ENCODE assay signal across 8 cellular contexts in genomic region chr2:130836501-130837174, GRCh38. TPM values are rescaled to one million over a fixed set of nuclear protein-coding genes. Genes with fewer than 3 reads are reported as not detected.
A peak's percentile ranks its signal among the peaks of the same experiment; 100 is the strongest.
DNase-seq lines count a peak whose midpoint lies in the region; ATAC-seq and TF ChIP-seq lines count a peak whose summit lies in the region.

ARHGEF4 (plus strand) TSS chr2:130836914; CDS start chr2:130836954, 40 bp downstream.

- H3K9me3 ChIP-seq in esophagus muscularis mucosa, result no peaks in the 10 kb centered on the region

- DNase-seq in D341Med (ENCODE audit: low spot score), result peak; percentile 40
- peak; percentile 83 for DNase-seq in GM23338 (ENCODE audit: low spot score)
- peak in 2 of 34 experiments; percentile 6 to 11 for DNase-seq in T-cell
- DNase-seq in esophagus muscularis mucosa (ENCODE audit: extremely low spot score), result no peak
- DNase-seq in nucleus accumbens (lab: John Stamatoyannopoulos, UW), result peak in 30 of 56 donors; percentile 14 to 80 (median 47)
- DNase-seq in superior temporal gyrus (ENCODE audit: extremely low spot score), result no peak
- DNase-seq in GM10248 (ENCODE audit: extremely low spot score), result no peak
- no peak for DNase-seq in G401 (ENCODE audit: low spot score)

- peaks cover 31% of the 10 kb centered on the region for H3K27me3 Mint-ChIP-seq in GM23338 (ENCODE audit: insufficient read depth, low read depth, poor library complexity)
- H3K27me3 Mint-ChIP-seq in T-cell, result peaks cover 28 to 52% of the 10 kb centered on the region in 2 donors

- H3K27ac ChIP-seq in GM23338 (ENCODE audit: low read depth), result no peak within 1 kb of the TSS
- no peak within 1 kb of the TSS for H3K27ac ChIP-seq in esophagus muscularis mucosa (replicated peaks in 1 of 4)

- H3K4me3 ChIP-seq in GM23338 (peak within 1 kb of the TSS; percentile 77), esophagus muscularis mucosa (peak within 1 kb of the TSS; percentile 39 to 48 (median 42))

- intact Hi-C loops in esophagus muscularis mucosa (cut with DNase I), result no loop called here

- TF ChIP-seq POLR2A in esophagus muscularis mucosa (IDR thresholded peaks at IDR 0.05; ENCODE audit: low read depth), result no peak

- ATAC-seq in GM23338 (peak; percentile 87), T-cell (replicated peaks in 1 of 4) (peak; percentile 32 to 63 (median 60))

- no peaks in the 10 kb centered on the region for H3K79me2 ChIP-seq in GM23338 (replicated peaks; ENCODE audit: insufficient read depth)

- H3K36me3 ChIP-seq in GM23338 (ENCODE audit: insufficient read depth) (no peaks in the 10 kb centered on the region), esophagus muscularis mucosa (no peaks in the 10 kb centered on the region)

- H3K9me2 ChIP-seq in GM23338 (ENCODE audit: insufficient read depth), result no peaks in the 10 kb centered on the region

- TF ChIP-seq EP300 in esophagus muscularis mucosa (IDR thresholded peaks at IDR 0.05), result no peak

- H3K4me3 Mint-ChIP-seq in GM23338, result peak within 1 kb of the TSS; percentile 64
- peak within 1 kb of the TSS; percentile 34 to 61 (median 39) for H3K4me3 Mint-ChIP-seq in T-cell

- WGBS in esophagus muscularis mucosa, result 12% methylated on average over 32 of the region's 70 CpGs

- no peak within 1 kb of the TSS for H3K27ac Mint-ChIP-seq in GM23338
- H3K27ac Mint-ChIP-seq in T-cell, result no peak within 1 kb of the TSS

- H3K36me3 Mint-ChIP-seq in GM23338 (ENCODE audit: low read depth), result no peaks in the 10 kb centered on the region
- no peaks in the 10 kb centered on the region for H3K36me3 Mint-ChIP-seq in T-cell

- peaks cover 5% of the 10 kb centered on the region for H3K4me1 Mint-ChIP-seq in GM23338
- peaks cover 0 to 3% (median 0%) of the 10 kb centered on the region in 3 donors for H3K4me1 Mint-ChIP-seq in T-cell

- POLR2A ChIA-PET in T-cell (lab: Charles Lee), result no interaction called here
- POLR2A ChIA-PET in GM10248 (lab: Yijun Ruan, JAX), result no interaction called here

- peak within 1 kb of the TSS; percentile 95 for H2AFZ ChIP-seq in GM23338

- H3K9me3 Mint-ChIP-seq in GM23338 (no peaks in the 10 kb centered on the region), T-cell (no peaks in the 10 kb centered on the region)

- TF ChIP-seq CTCF in GM23338 (conservative IDR thresholded peaks at IDR 0.05; ENCODE audit: low read depth in 2 of 2) (no peak), esophagus muscularis mucosa (IDR thresholded peaks at IDR 0.05) (no peak), GM10248 (IDR thresholded peaks at IDR 0.05; ENCODE audit: control extremely low read depth, extremely low read depth, low read depth, missing control alignments) (no peak)

- H3K27me3 ChIP-seq in GM23338 (ENCODE audit: insufficient read depth) (peaks cover 22% of the 10 kb centered on the region), esophagus muscularis mucosa (peaks cover 0 to 86% (median 16%) of the 10 kb centered on the region in 4 donors)

- peaks cover 7% of the 10 kb centered on the region; the same call in 1 of the 2 replicates for H3K4me1 ChIP-seq in GM23338 (ENCODE audit: insufficient read depth)
- H3K4me1 ChIP-seq in esophagus muscularis mucosa, result peaks cover 0 to 14% (median 11%) of the 10 kb centered on the region in 4 donors

- peak within 1 kb of the TSS; percentile 92 for H3K4me2 ChIP-seq in GM23338

- in situ Hi-C loops in G401 (cut with HindIII; ENCODE audit: low sequenced_read_pairs), result no loop called here

- CTCF ChIA-PET in T-cell (lab: Charles Lee) (no interaction called here), GM10248 (lab: Yijun Ruan, JAX) (interaction anchor here (0.9 to 1.5 kb wide), 4 partner anchors 10 to 84 kb away, joined by 3 to 4 read pairs (median 4); no protein-coding TSS in a partner anchor)

- H4K20me1 ChIP-seq in GM23338 (replicated peaks; ENCODE audit: insufficient read depth), result no peaks in the 10 kb centered on the region

- H3F3A ChIP-seq in GM23338 (replicated peaks; ENCODE audit: low read depth), result no peaks in the 10 kb centered on the region

TF ChIP-seq in GM23338, 12 proteins besides CTCF, POLR2A, EP300 and RAD21:
- no peak for TF ChIP-seq ZNF331 (CRISPR knock-in tag; IDR thresholded peaks at IDR 0.05; ENCODE audit: low read depth)
- TF ChIP-seq ZNF462 (CRISPR knock-in tag; IDR thresholded peaks at IDR 0.05), result no peak
- TF ChIP-seq NANOG (IDR thresholded peaks at IDR 0.05; ENCODE audit: borderline replicate concordance), result no peak
- TF ChIP-seq POLR2AphosphoS5 (IDR thresholded peaks at IDR 0.05; ENCODE audit: low read depth), result peak; percentile 66

RNA-seq across cellular contexts. Expression of gene ARHGEF4, which starts in this region (rescaled TPM):
- total RNA-seq in GM23338 (2014; rRNA removed; shearing (Covaris generic)), result 11.8 and 16.6 TPM in 2 replicates
- 4.6 and 6.9 TPM in 2 replicates for polyA plus RNA-seq in GM23338 (2016; fragmentation: Nextera tagmentation; extraction: Ambion mirVana)
- total RNA-seq in T-cell (1 to 10 TPM; 2.9 to 5.3 (median 4.4) TPM), esophagus muscularis mucosa (10 to 100 TPM; 23.7 to 51.5 (median 37.1) TPM)
- total RNA-seq in G401 (2014; rRNA removed; shearing (Covaris generic)), result 0.10 TPM in 1 of 2 replicates, not detected in the other

Comparison
In these comparisons a context has a peak if more than half of its experiments do, and no peak if none do; other contexts are left out.
1. DNase-seq: peak in D341Med (single experiment), GM23338 (single experiment) and nucleus accumbens (30 of 56); none in esophagus muscularis mucosa (single experiment), superior temporal gyrus (single experiment), GM10248 (single experiment) and G401 (single experiment).